In the genomic region with DNA sequence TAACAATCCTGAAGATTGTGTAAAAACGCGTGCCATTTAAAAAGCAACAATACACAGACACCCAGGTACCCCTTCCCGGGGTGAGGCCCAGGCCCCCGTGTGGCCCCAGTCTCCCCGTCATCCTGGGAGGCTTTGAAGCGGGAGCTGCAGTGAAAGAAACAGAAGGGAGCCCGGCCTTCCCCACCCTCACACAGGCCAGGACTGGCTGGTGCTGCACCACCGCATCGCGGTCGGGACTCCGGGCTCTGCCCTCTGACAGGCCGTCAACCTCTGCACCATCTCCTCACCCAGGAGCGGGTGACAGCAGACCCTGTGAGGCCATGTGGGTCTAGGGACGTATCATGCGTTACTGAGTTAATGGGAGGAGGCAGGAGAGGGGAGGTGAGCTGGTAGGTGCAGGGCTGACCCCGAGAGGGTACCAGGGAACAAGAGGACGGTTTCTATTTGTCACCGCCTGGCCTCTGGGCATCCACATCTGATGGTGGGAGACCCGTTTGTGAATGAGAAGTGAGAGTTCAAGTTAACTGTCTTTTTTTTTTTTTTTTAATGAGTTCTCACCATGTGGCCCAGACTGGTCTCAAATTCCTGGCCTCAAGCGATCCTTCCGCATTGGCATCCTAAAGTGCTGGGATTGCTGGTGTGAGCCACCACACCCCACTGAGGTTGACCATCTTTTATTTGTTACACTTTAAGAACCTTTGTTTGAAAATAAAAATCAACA, we compare ENCODE assay signal across 19 cellular contexts. TPM values are rescaled to one million over a fixed set of nuclear protein-coding genes. Genes with fewer than 3 reads are reported as not detected.
A peak's percentile ranks its signal among the peaks of the same experiment; 100 is the strongest.
DNase-seq lines count a peak whose midpoint lies in the region; ATAC-seq, FAIRE-seq and TF ChIP-seq lines count a peak whose summit lies in the region.
"Had no signal": no experiment of that assay in that cellular context is flagged by ENCODE, and none has a peak within 500 bp of the region (broad histone marks: within the 10 kb centered on the region; RNA-seq: fewer than 3 reads in every experiment).

No MANE protein-coding gene starts in this region.

- TF ChIP-seq POLR2A in GM12892 (IDR thresholded peaks at IDR 0.05; ENCODE audit: low read depth, low read length), result no peak

- H3K27ac Mint-ChIP-seq in GM23338 (no peak overlapping the region), WTC11 (peak overlapping the region; percentile 36; the same call in 1 of the 2 replicates), nephron progenitor cell (peak overlapping the region; percentile 79)
- peak overlapping the region in 1 of 10 donors; percentile 40 for H3K27ac Mint-ChIP-seq in naive thymus-derived CD8-positive, alpha-beta T cell
- H3K27ac Mint-ChIP-seq: CD4-positive, alpha-beta memory T cell; H9 had no signal

- TF ChIP-seq CTCF in GM23338 (conservative IDR thresholded peaks at IDR 0.05; ENCODE audit: low read depth in 2 of 2) (no peak), WTC11 (IDR thresholded peaks at IDR 0.05) (no peak), nephron progenitor cell (IDR thresholded peaks at IDR 0.05) (no peak)

- H3K4me3 Mint-ChIP-seq in GM23338 (no peak overlapping the region), WTC11 (no peak overlapping the region), nephron progenitor cell (no peak overlapping the region)
- no peak overlapping the region for H3K4me3 Mint-ChIP-seq in naive thymus-derived CD8-positive, alpha-beta T cell
- H3K4me3 Mint-ChIP-seq: CD4-positive, alpha-beta memory T cell; H9 had no signal

- POLR2A ChIA-PET in WTC11 (lab: Charles Lee), result no interaction called here
- POLR2A ChIA-PET in naive thymus-derived CD8-positive, alpha-beta T cell (lab: Charles Lee), result no interaction called here

- H3K4me3 ChIP-seq in GM23338, result no peak overlapping the region
- H3K4me3 ChIP-seq: A549, GM23248 had no signal

- H3K27me3 Mint-ChIP-seq in GM23338 (ENCODE audit: insufficient read depth, low read depth, poor library complexity) (peaks cover 2% of the 10 kb centered on the region), WTC11 (ENCODE audit: low read depth) (no peaks in the 10 kb centered on the region), nephron progenitor cell (ENCODE audit: low read depth, poor library complexity) (no peaks in the 10 kb centered on the region)
- no peaks in the 10 kb centered on the region for H3K27me3 Mint-ChIP-seq in naive thymus-derived CD8-positive, alpha-beta T cell
- H3K27me3 Mint-ChIP-seq: CD4-positive, alpha-beta memory T cell had no signal

- no peaks in the 10 kb centered on the region for H3K4me1 ChIP-seq in GM23338 (ENCODE audit: insufficient read depth)
- H3K4me1 ChIP-seq: A549, BE2C had no signal

- H3K36me3 Mint-ChIP-seq in GM23338 (ENCODE audit: low read depth) (peaks cover 71% of the 10 kb centered on the region), WTC11 (peaks cover 55% of the 10 kb centered on the region), nephron progenitor cell (ENCODE audit: low read depth) (peaks cover 60% of the 10 kb centered on the region)
- H3K36me3 Mint-ChIP-seq in naive thymus-derived CD8-positive, alpha-beta T cell, result peaks cover 5 to 85% (median 35%) of the 10 kb centered on the region in 3 donors

- FAIRE-seq in GM12892 (lab: Jason Lieb, UNC), result no peak
- FAIRE-seq: A549 had no signal

- H3K79me2 ChIP-seq in GM23338 (replicated peaks; ENCODE audit: insufficient read depth), result no peaks in the 10 kb centered on the region; the same call in 1 of the 2 replicates

- no peak overlapping the region for H3K4me2 ChIP-seq in GM23338
- H3K4me2 ChIP-seq: A549 had no signal

- no peaks in the 10 kb centered on the region for H3K9me2 ChIP-seq in GM23338 (ENCODE audit: insufficient read depth)

- H4K20me1 ChIP-seq in GM23338 (replicated peaks; ENCODE audit: insufficient read depth), result peaks cover 6% of the 10 kb centered on the region; the same call in 1 of the 2 replicates

- H3F3A ChIP-seq in GM23338 (replicated peaks; ENCODE audit: low read depth), result no peaks in the 10 kb centered on the region

- H3K4me1 Mint-ChIP-seq in GM23338 (peaks cover 9% of the 10 kb centered on the region; the same call in 2 of the 3 replicates), WTC11 (peaks cover 16% of the 10 kb centered on the region), nephron progenitor cell (peaks cover 12% of the 10 kb centered on the region)
- peaks cover 0 to 11% (median 4%) of the 10 kb centered on the region in 4 donors for H3K4me1 Mint-ChIP-seq in naive thymus-derived CD8-positive, alpha-beta T cell

- peaks cover 8% of the 10 kb centered on the region; the same call in 1 of the 2 replicates for H3K36me3 ChIP-seq in GM23338 (ENCODE audit: insufficient read depth)

- H3K27ac ChIP-seq in GM23338 (ENCODE audit: low read depth), result no peak overlapping the region
- H3K27ac ChIP-seq: A549, C4-2B, GM23248 had no signal

- DNase-seq in GM23338 (ENCODE audit: low spot score) (no peak), WTC11 (ENCODE audit: low spot score) (no peak), iPS DF 4.7 (ENCODE audit: extremely low read depth, low spot score) (peak; percentile 7), nephron progenitor cell (no peak), GM12892 (ENCODE audit: insufficient read length) (no peak), NCI-H748 (lab: John Stamatoyannopoulos, UW; ENCODE audit: unreplicated experiment) (no peak)
- DNase-seq in naive thymus-derived CD8-positive, alpha-beta T cell, result no peak
- DNase-seq: BE2C; CD4-positive, alpha-beta memory T cell; DMS79; EL; GDM1; GM23248; H9 had no signal

- no peak overlapping the region for H2AFZ ChIP-seq in GM23338
- H2AFZ ChIP-seq: GM23248 had no signal

- ATAC-seq in GM23338 (peak; percentile 58), WTC11 (peak; percentile 68), GM21390 (IDR thresholded peaks at IDR 0.05; ENCODE audit: unreplicated experiment) (no peak)
- no peak for ATAC-seq in naive thymus-derived CD8-positive, alpha-beta T cell
- ATAC-seq: A549 had no signal

- H3K9me3 Mint-ChIP-seq in GM23338, result no peaks in the 10 kb centered on the region
- no peaks in the 10 kb centered on the region for H3K9me3 Mint-ChIP-seq in WTC11
- H3K9me3 Mint-ChIP-seq in nephron progenitor cell, result no peaks in the 10 kb centered on the region
- no peaks in the 10 kb centered on the region for H3K9me3 Mint-ChIP-seq in naive thymus-derived CD8-positive, alpha-beta T cell
- H3K9me3 Mint-ChIP-seq: H9 had no signal

- CTCF ChIA-PET in WTC11 (lab: Charles Lee), result no interaction called here

- H3K27me3 ChIP-seq in GM23338 (ENCODE audit: insufficient read depth), result no peaks in the 10 kb centered on the region
- H3K27me3 ChIP-seq: BE2C had no signal

TF ChIP-seq in GM23338, 12 proteins besides CTCF, POLR2A, EP300 and RAD21:
- TF ChIP-seq ETS1 (IDR thresholded peaks at IDR 0.05) (no peak), ZNF114 (CRISPR knock-in tag; IDR thresholded peaks at IDR 0.05) (no peak), CREB1 (CRISPR knock-in tag; IDR thresholded peaks at IDR 0.05; ENCODE audit: low read depth) (no peak), EZH2 (IDR thresholded peaks at IDR 0.05; ENCODE audit: low read depth, unreplicated experiment) (no peak), STAT1 (IDR thresholded peaks at IDR 0.05; ENCODE audit: unreplicated experiment) (no peak), ZNF331 (CRISPR knock-in tag; IDR thresholded peaks at IDR 0.05; ENCODE audit: low read depth) (no peak)

TF ChIP-seq in WTC11, 78 proteins besides CTCF, POLR2A, EP300 and RAD21 (continues in another document):
- TF ChIP-seq ZNF512 (CRISPR knock-in tag; IDR thresholded peaks at IDR 0.05; ENCODE audit: borderline replicate concordance) (no peak), FOXP1 (CRISPR knock-in tag; IDR thresholded peaks at IDR 0.05; ENCODE audit: borderline replicate concordance) (no peak), ZNF232 (CRISPR knock-in tag; IDR thresholded peaks at IDR 0.05) (no peak), SMAD4 (CRISPR knock-in tag; IDR thresholded peaks at IDR 0.05) (no peak)
- TF ChIP-seq, protein P1, sequence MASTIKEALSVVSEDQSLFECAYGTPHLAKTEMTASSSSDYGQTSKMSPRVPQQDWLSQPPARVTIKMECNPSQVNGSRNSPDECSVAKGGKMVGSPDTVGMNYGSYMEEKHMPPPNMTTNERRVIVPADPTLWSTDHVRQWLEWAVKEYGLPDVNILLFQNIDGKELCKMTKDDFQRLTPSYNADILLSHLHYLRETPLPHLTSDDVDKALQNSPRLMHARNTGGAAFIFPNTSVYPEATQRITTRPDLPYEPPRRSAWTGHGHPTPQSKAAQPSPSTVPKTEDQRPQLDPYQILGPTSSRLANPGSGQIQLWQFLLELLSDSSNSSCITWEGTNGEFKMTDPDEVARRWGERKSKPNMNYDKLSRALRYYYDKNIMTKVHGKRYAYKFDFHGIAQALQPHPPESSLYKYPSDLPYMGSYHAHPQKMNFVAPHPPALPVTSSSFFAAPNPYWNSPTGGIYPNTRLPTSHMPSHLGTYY (CRISPR knock-in tag; IDR thresholded peaks at IDR 0.05), result no peak

RNA-seq across cellular contexts. Expression of gene PIGG, which starts 27.3 kb away (rescaled TPM):
- total RNA-seq in GM23338 (2014; rRNA removed; shearing (Covaris generic)), result 45.0 and 46.4 TPM in 2 replicates
- 29.9 and 30.1 TPM in 2 replicates for polyA plus RNA-seq in GM23338 (2016; fragmentation: Nextera tagmentation; extraction: Ambion mirVana)
- total RNA-seq in WTC11 (2021), result 46.0 to 53.8 TPM (median 51.0 TPM) in 3 replicates
- polyA plus RNA-seq in GM12892 (2012; ENCODE audit: missing spikeins), result 33.9 TPM
- total RNA-seq in naive thymus-derived CD8-positive, alpha-beta T cell, result 100 to 1,000 TPM; 117 to 121 TPM
- 10 to 100 TPM; 20.9 to 25.7 (median 25.4) TPM for polyA plus RNA-seq in naive thymus-derived CD8-positive, alpha-beta T cell

RNA-seq across cellular contexts. Expression of gene ZNF721, which starts 27.4 kb away (rescaled TPM):
- total RNA-seq in GM23338 (2014; rRNA removed; shearing (Covaris generic)), result 125 and 170 TPM in 2 replicates
- polyA plus RNA-seq in GM23338 (2016; fragmentation: Nextera tagmentation; extraction: Ambion mirVana), result 37.3 and 46.9 TPM in 2 replicates
- 84.1 to 100 TPM (median 89.6 TPM) in 3 replicates for total RNA-seq in WTC11 (2021)
- polyA plus RNA-seq in GM12892 (2012; ENCODE audit: missing spikeins), result 28.2 TPM
- 10 to 100 TPM; 71.6 to 72.6 TPM for total RNA-seq in naive thymus-derived CD8-positive, alpha-beta T cell
- polyA plus RNA-seq in naive thymus-derived CD8-positive, alpha-beta T cell, result 10 to 100 TPM; 44.7 to 46.1 (median 45.6) TPM

RNA-seq across cellular contexts. Expression of gene TMEM271, which starts 49.7 kb away (rescaled TPM):
- 0.62 TPM in 1 of 2 replicates, not detected in the other for total RNA-seq in GM23338 (2014; rRNA removed; shearing (Covaris generic))
- polyA plus RNA-seq in GM23338 (2016; fragmentation: Nextera tagmentation; extraction: Ambion mirVana), result 0.11 and 0.21 TPM in 2 replicates
- 0.14 to 0.31 TPM (median 0.16 TPM) in 3 replicates for total RNA-seq in WTC11 (2021)
- not detected for polyA plus RNA-seq in GM12892 (2012; ENCODE audit: missing spikeins)
- not detected for total RNA-seq in naive thymus-derived CD8-positive, alpha-beta T cell
- not detected for polyA plus RNA-seq in naive thymus-derived CD8-positive, alpha-beta T cell
- total RNA-seq: CD4-positive, alpha-beta memory T cell; GM23248; HT-29 had no signal
- polyA plus RNA-seq: A549; AG04450; CD4-positive, alpha-beta memory T cell; GM23248 had no signal

Comparison
In these comparisons a context has a peak if more than half of its experiments do, and no peak if none do; other contexts are left out.
1. ATAC-seq: peak in GM23338 (single experiment) and WTC11 (single experiment); none in GM21390 (single experiment) and naive thymus-derived CD8-positive, alpha-beta T cell (0 of 2).